21 cellular contexts compared by ENCODE assay signal in genomic region chr10:94107191-94107590, GRCh38.
DNase-seq lines count a peak whose midpoint lies in the region; ATAC-seq, FAIRE-seq and TF ChIP-seq lines count a peak whose summit lies in the region.
"Had no signal": no experiment of that assay in that cellular context is flagged by ENCODE, and none has a peak within 500 bp of the region (broad histone marks: within the 10 kb centered on the region; RNA-seq: fewer than 3 reads in every experiment).

No MANE protein-coding gene starts in this region.

- H2AFZ ChIP-seq in PC-9: no peak overlapping the region
- H2AFZ ChIP-seq: GM23248 had no signal

- H3K4me2 ChIP-seq in A549 (no peak overlapping the region), mesendoderm (ENCODE audit: low read length) (no peak overlapping the region), PC-9 (no peak overlapping the region)
- H3K4me2 ChIP-seq: BLaER1 treated with 17β-estradiol and CSF1 and Interleukin-3, amounts not matched to agents 10 nM and 100 nM had no signal

- no TSS peak for BruUV-seq in PC-9 (replicated peaks; lab: Mats Ljungman, UMichigan)

- H3K36me3 Mint-ChIP-seq in endodermal cell (ENCODE audit: low read depth): no peaks in the 10 kb centered on the region
- H3K36me3 Mint-ChIP-seq in activated T-cell treated with anti-CD3 and anti-CD28 coated beads, Interleukin-2, amount 50 U/mL, for 72 hours (ENCODE audit: insufficient read depth in 2 of 2): no peaks in the 10 kb centered on the region
- H3K36me3 Mint-ChIP-seq: CD8-positive, alpha-beta T cell had no signal

- H3K23ac ChIP-seq in mesendoderm (ENCODE audit: low read length): no peak overlapping the region

- H3K27ac Mint-ChIP-seq in endodermal cell: no peak overlapping the region
- no peak overlapping the region for H3K27ac Mint-ChIP-seq in activated T-cell treated with anti-CD3 and anti-CD28 coated beads, Interleukin-2, amount 50 U/mL, for 72 hours
- H3K27ac Mint-ChIP-seq: B cell; CD8-positive, alpha-beta T cell had no signal

- no peaks in the 10 kb centered on the region for H4K20me1 ChIP-seq in PC-9 (ENCODE audit: insufficient read depth)
- H4K20me1 ChIP-seq: BLaER1 treated with 17β-estradiol and CSF1 and Interleukin-3, amounts not matched to agents 10 nM and 100 nM had no signal

- H3K79me1 ChIP-seq in mesendoderm (ENCODE audit: low read length): no peaks in the 10 kb centered on the region

- H3K27me3 ChIP-seq in endodermal cell (ENCODE audit: control insufficient read depth, insufficient read depth, low read length, poor library complexity, severe bottlenecking) (no peaks in the 10 kb centered on the region), mesendoderm (ENCODE audit: insufficient read depth, low read length, poor library complexity) (no peaks in the 10 kb centered on the region), right lobe of liver (no peaks in the 10 kb centered on the region), PC-9 (ENCODE audit: insufficient read depth, low read depth) (no peaks in the 10 kb centered on the region)
- H3K27me3 ChIP-seq: BLaER1 treated with 17β-estradiol and CSF1 and Interleukin-3, amounts not matched to agents 10 nM and 100 nM had no signal

- H3K4me1 Mint-ChIP-seq in endodermal cell: peaks cover 67% of the 10 kb centered on the region
- peaks cover 3% of the 10 kb centered on the region for H3K4me1 Mint-ChIP-seq in activated T-cell treated with anti-CD3 and anti-CD28 coated beads, Interleukin-2, amount 50 U/mL, for 72 hours (ENCODE audit: low read depth)
- H3K4me1 Mint-ChIP-seq: B cell had no signal

- no peak overlapping the region for H3K4ac ChIP-seq in mesendoderm (ENCODE audit: low read depth, low read length)

- no peak overlapping the region for H4K5ac ChIP-seq in mesendoderm (ENCODE audit: low read length)

- DNase-seq in A549 (ENCODE audit: low read depth in 1 of 2, low spot score in 1 of 2) (no peak), NCI-H82 (lab: John Stamatoyannopoulos, UW) (peak; percentile 89), endodermal cell (no peak), mesendoderm (peak; percentile 46), right lobe of liver (no peak), PC-9 (no peak), H54 (ENCODE audit: insufficient read length, low spot score) (no peak)
- DNase-seq in activated T-cell treated with anti-CD3 and anti-CD28 coated beads, Interleukin-2, amount 50 U/mL, for 72 hours: no peak
- DNase-seq: Calu3; CD8-positive, alpha-beta T cell; DMS 273 treated with DMSO at 0.1 percent for 48 hours; GM23248; HCEC 1CT; HFFc6 had no signal

- H3K4me3 ChIP-seq in A549: no peak overlapping the region
- H3K4me3 ChIP-seq in endodermal cell (ENCODE audit: low read length): peak overlapping the region; percentile 12
- H3K4me3 ChIP-seq in mesendoderm (ENCODE audit: low read length): no peak overlapping the region
- no peak overlapping the region for H3K4me3 ChIP-seq in right lobe of liver
- no peak overlapping the region for H3K4me3 ChIP-seq in PC-9
- H3K4me3 ChIP-seq: BLaER1 treated with 17β-estradiol and CSF1 and Interleukin-3, amounts not matched to agents 10 nM and 100 nM; GM23248 had no signal

- CTCF ChIA-PET in A549 (lab: Yijun Ruan, JAX) (no interaction called here), PC-9 (lab: Charles Lee) (no interaction called here)

- TF ChIP-seq RAD21 in A549 (conservative IDR thresholded peaks at IDR 0.05 in 1 of 2, IDR thresholded peaks at IDR 0.05 in 1 of 2): no peak

- H2BK120ac ChIP-seq in mesendoderm (ENCODE audit: low read depth, low read length): no peak overlapping the region

- peaks cover 23% of the 10 kb centered on the region for H3K4me1 ChIP-seq in A549
- H3K4me1 ChIP-seq in endodermal cell (ENCODE audit: control insufficient read depth, insufficient read depth, low read length): peaks cover 23% of the 10 kb centered on the region
- peaks cover 12% of the 10 kb centered on the region for H3K4me1 ChIP-seq in mesendoderm (ENCODE audit: control insufficient read depth, low read depth, low read length)
- no peaks in the 10 kb centered on the region for H3K4me1 ChIP-seq in right lobe of liver
- H3K4me1 ChIP-seq in PC-9 (replicated peaks; ENCODE audit: insufficient read depth): no peaks in the 10 kb centered on the region
- H3K4me1 ChIP-seq: BLaER1 treated with 17β-estradiol and CSF1 and Interleukin-3, amounts not matched to agents 10 nM and 100 nM had no signal

- WGBS in A549 (ENCODE audit: missing lambda C conversion rate): 46% methylated on average over 2 of the region's 2 CpGs
- WGBS in endodermal cell (ENCODE audit: insufficient coverage in 1 of 2, insufficient read length in 1 of 2), 2 experiments: 46% methylated on average over 2 of the region's 2 CpGs; no CpG with 5 or more reads in 1 of the 2 experiments
- no CpG with 5 or more reads among the region's 2 CpGs for WGBS in mesendoderm (ENCODE audit: extremely low coverage, insufficient coverage, low lambda C conversion rate)
- whole genome bisulfite sequencing in right lobe of liver (ENCODE audit: insufficient coverage, low coverage, low lambda C conversion rate, missing lambda C conversion rate): 43% methylated on average over 2 of the region's 2 CpGs

- H3K79me2 ChIP-seq in mesendoderm (ENCODE audit: control insufficient read depth, insufficient read depth, low read length): no peaks in the 10 kb centered on the region
- H3K79me2 ChIP-seq in PC-9 (ENCODE audit: low read depth): no peaks in the 10 kb centered on the region

- no peaks in the 10 kb centered on the region for H3K9me3 Mint-ChIP-seq in endodermal cell
- H3K9me3 Mint-ChIP-seq in activated T-cell treated with anti-CD3 and anti-CD28 coated beads, Interleukin-2, amount 50 U/mL, for 72 hours: peaks cover 0 to 2% of the 10 kb centered on the region in 2 donors
- H3K9me3 Mint-ChIP-seq: CD8-positive, alpha-beta T cell; HFFc6 had no signal

- H3K9me3 ChIP-seq in A549 (no peaks in the 10 kb centered on the region), endodermal cell (ENCODE audit: control insufficient read depth, low read length) (no peaks in the 10 kb centered on the region), right lobe of liver (no peaks in the 10 kb centered on the region), PC-9 (ENCODE audit: insufficient read depth, low read depth) (no peaks in the 10 kb centered on the region)
- H3K9me3 ChIP-seq: BLaER1 treated with 17β-estradiol and CSF1 and Interleukin-3, amounts not matched to agents 10 nM and 100 nM had no signal

- no peaks in the 10 kb centered on the region for H3K27me3 Mint-ChIP-seq in endodermal cell (ENCODE audit: insufficient read depth)
- H3K27me3 Mint-ChIP-seq in activated T-cell treated with anti-CD3 and anti-CD28 coated beads, Interleukin-2, amount 50 U/mL, for 72 hours (ENCODE audit: low read depth): peaks cover 12% of the 10 kb centered on the region

- H3K9me2 ChIP-seq in PC-9 (ENCODE audit: insufficient read depth): no peaks in the 10 kb centered on the region

- POLR2A ChIA-PET in A549 (lab: Yijun Ruan, JAX): no interaction called here
- POLR2A ChIA-PET in PC-9 (lab: Charles Lee; ENCODE audit: unreplicated experiment): no interaction called here

- H3K36me3 ChIP-seq in endodermal cell (ENCODE audit: control insufficient read depth, insufficient read depth, low read length): no peaks in the 10 kb centered on the region
- H3K36me3 ChIP-seq in mesendoderm (ENCODE audit: control insufficient read depth, insufficient read depth, low read length): no peaks in the 10 kb centered on the region
- H3K36me3 ChIP-seq in right lobe of liver: no peaks in the 10 kb centered on the region
- H3K36me3 ChIP-seq in PC-9 (ENCODE audit: low read depth): no peaks in the 10 kb centered on the region
- H3K36me3 ChIP-seq: BLaER1 treated with 17β-estradiol and CSF1 and Interleukin-3, amounts not matched to agents 10 nM and 100 nM had no signal

- no peak overlapping the region for H3K4me3 Mint-ChIP-seq in endodermal cell
- no peak overlapping the region for H3K4me3 Mint-ChIP-seq in activated T-cell treated with anti-CD3 and anti-CD28 coated beads, Interleukin-2, amount 50 U/mL, for 72 hours
- H3K4me3 Mint-ChIP-seq: B cell; CD8-positive, alpha-beta T cell; HFFc6 had no signal

- H3K18ac ChIP-seq in mesendoderm (ENCODE audit: low read length): no peak overlapping the region

- H3K27ac ChIP-seq in A549 (no peak overlapping the region), endodermal cell (ENCODE audit: low read depth, low read length) (no peak overlapping the region), mesendoderm (ENCODE audit: low read depth, low read length) (no peak overlapping the region), right lobe of liver (no peak overlapping the region), PC-9 (no peak overlapping the region)
- H3K27ac ChIP-seq: 22Rv1; BLaER1 treated with 17β-estradiol and CSF1 and Interleukin-3, amounts not matched to agents 10 nM and 100 nM; HL-60 had no signal

- peak overlapping the region; percentile 27 for H2BK5ac ChIP-seq in mesendoderm (ENCODE audit: low read length)

- TF ChIP-seq EP300 in A549 (IDR thresholded peaks at IDR 0.05): no peak

- no peak overlapping the region for H2AK5ac ChIP-seq in mesendoderm (ENCODE audit: low read length)

- H3K9ac ChIP-seq in endodermal cell (ENCODE audit: extremely low read depth, low read length, poor library complexity, severe bottlenecking) (no peak overlapping the region), mesendoderm (ENCODE audit: low read length) (no peak overlapping the region)
- H3K9ac ChIP-seq: BLaER1 treated with 17β-estradiol and CSF1 and Interleukin-3, amounts not matched to agents 10 nM and 100 nM; GM23248 had no signal

- no peaks in the 10 kb centered on the region for H3F3A ChIP-seq in PC-9 (ENCODE audit: insufficient read depth, low read depth)

- intact Hi-C loops in right lobe of liver (cut with DNase I): no loop called here
- intact Hi-C loops in PC-9 (cut with micrococcal nuclease; ENCODE audit: unreplicated experiment): no loop called here

- ATAC-seq in A549 (no peak), right lobe of liver (no peak)
- ATAC-seq in activated T-cell treated with anti-CD3 and anti-CD28 coated beads, Interleukin-2, amount 50 U/mL, for 72 hours (replicated peaks in 1 of 2): no peak
- ATAC-seq: CD8-positive, alpha-beta T cell had no signal

- peak; percentile 56 for FAIRE-seq in A549 (lab: Jason Lieb, UNC)
- no peak for FAIRE-seq in H54 (lab: Jason Lieb, UNC)
- FAIRE-seq: G401.6, GM12891, GM19239 had no signal

- H3K56ac ChIP-seq in mesendoderm (ENCODE audit: low read length): no peak overlapping the region

- no peak overlapping the region for H2BK15ac ChIP-seq in mesendoderm (replicated peaks; ENCODE audit: low read depth)

- TF ChIP-seq POLR2A in A549 (IDR thresholded peaks at IDR 0.05; ENCODE audit: low read length) (no peak), right lobe of liver (IDR thresholded peaks at IDR 0.05) (no peak), H54 (IDR thresholded peaks at IDR 0.05; ENCODE audit: low read depth, low read length) (no peak)

- no peak overlapping the region for H4K8ac ChIP-seq in mesendoderm (ENCODE audit: low read depth, low read length)

- TF ChIP-seq CTCF in A549 (IDR thresholded peaks at IDR 0.05): no peak
- TF ChIP-seq CTCF in endodermal cell (conservative IDR thresholded peaks at IDR 0.05): no peak
- no peak for TF ChIP-seq CTCF in right lobe of liver (IDR thresholded peaks at IDR 0.05)
- no peak for TF ChIP-seq CTCF in PC-9 (conservative IDR thresholded peaks at IDR 0.05)

TF ChIP-seq in A549, 52 proteins besides CTCF, POLR2A, EP300 and RAD21 (continues in another document):
- TF ChIP-seq BHLHE40 (IDR thresholded peaks at IDR 0.05; ENCODE audit: low read depth, low read length): no peak
- no peak for TF ChIP-seq POLR2AphosphoS2 (conservative IDR thresholded peaks at IDR 0.05; ENCODE audit: low read length)
- no peak for TF ChIP-seq MAFK (IDR thresholded peaks at IDR 0.05; ENCODE audit: partially characterized antibody)

Comparison
In these comparisons a context has a peak if more than half of its experiments do, and no peak if none do; other contexts are left out.
1. DNase-seq: peak in NCI-H82 (single experiment) and mesendoderm (single experiment); none in A549 (0 of 2), endodermal cell (single experiment), activated T-cell treated with anti-CD3 and anti-CD28 coated beads, Interleukin-2, amount 50 U/mL, for 72 hours (0 of 2), right lobe of liver (0 of 3), PC-9 (0 of 2) and H54 (single experiment).